1 cellular context compared by ENCODE assay signal in genomic region chr21:43864806-43865470, GRCh38.
TF ChIP-seq lines count a peak whose summit lies in the region.

Gene AGPAT3, plus strand, starts transcription at chr21:43865223. Its CDS starts 94,459 bp downstream, at chr21:43959682.

TF ChIP-seq in K562, 482 proteins besides CTCF, POLR2A, EP300 and RAD21 (continued from another document):
- TF ChIP-seq, protein P1, sequence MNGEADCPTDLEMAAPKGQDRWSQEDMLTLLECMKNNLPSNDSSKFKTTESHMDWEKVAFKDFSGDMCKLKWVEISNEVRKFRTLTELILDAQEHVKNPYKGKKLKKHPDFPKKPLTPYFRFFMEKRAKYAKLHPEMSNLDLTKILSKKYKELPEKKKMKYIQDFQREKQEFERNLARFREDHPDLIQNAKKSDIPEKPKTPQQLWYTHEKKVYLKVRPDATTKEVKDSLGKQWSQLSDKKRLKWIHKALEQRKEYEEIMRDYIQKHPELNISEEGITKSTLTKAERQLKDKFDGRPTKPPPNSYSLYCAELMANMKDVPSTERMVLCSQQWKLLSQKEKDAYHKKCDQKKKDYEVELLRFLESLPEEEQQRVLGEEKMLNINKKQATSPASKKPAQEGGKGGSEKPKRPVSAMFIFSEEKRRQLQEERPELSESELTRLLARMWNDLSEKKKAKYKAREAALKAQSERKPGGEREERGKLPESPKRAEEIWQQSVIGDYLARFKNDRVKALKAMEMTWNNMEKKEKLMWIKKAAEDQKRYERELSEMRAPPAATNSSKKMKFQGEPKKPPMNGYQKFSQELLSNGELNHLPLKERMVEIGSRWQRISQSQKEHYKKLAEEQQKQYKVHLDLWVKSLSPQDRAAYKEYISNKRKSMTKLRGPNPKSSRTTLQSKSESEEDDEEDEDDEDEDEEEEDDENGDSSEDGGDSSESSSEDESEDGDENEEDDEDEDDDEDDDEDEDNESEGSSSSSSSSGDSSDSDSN (IDR thresholded peaks at IDR 0.05; ENCODE audit: borderline replicate concordance in 1 of 2, low read depth in 2 of 2, low read length in 2 of 2): peak in 1 of 2 experiments; percentile 30; a peak in 2 of 4 replicates
- TF ChIP-seq SAFB (IDR thresholded peaks at IDR 0.05; ENCODE audit: borderline replicate concordance, low read depth, low read length) (0 out of 2 replicates have a peak, but pooled peaks have one; percentile 27), VEZF1 (CRISPR knock-in tag; IDR thresholded peaks at IDR 0.05) (peak; percentile 92), CEBPG (CRISPR knock-in tag; IDR thresholded peaks at IDR 0.05) (no peak), CEBPG (tag; conservative IDR thresholded peaks at IDR 0.05 in 1 of 2, IDR thresholded peaks at IDR 0.05 in 1 of 2) (no peak), E2F6 (IDR thresholded peaks at IDR 0.05; ENCODE audit: borderline replicate concordance in 1 of 2, extremely low read depth in 1 of 2, insufficient read depth in 1 of 2, insufficient read length in 1 of 2, low read depth in 1 of 2, low read length in 1 of 2, poor library complexity in 1 of 2, severe bottlenecking in 1 of 2) (peak in 1 of 2 experiments; percentile 84), GABPA (tag; conservative IDR thresholded peaks at IDR 0.05; ENCODE audit: low read depth) (peak; percentile 90), ZNF395 (CRISPR knock-in tag; IDR thresholded peaks at IDR 0.05) (peak; percentile 68; the same call in 1 of the 2 replicates), ZFX (CRISPR knock-in tag; IDR thresholded peaks at IDR 0.05) (no peak), SIN3A (IDR thresholded peaks at IDR 0.05; ENCODE audit: borderline replicate concordance in 2 of 2, control insufficient read depth in 1 of 2, low read depth in 2 of 2, low read length in 2 of 2) (0 out of 4 replicates have a peak, but pooled peaks of 1 of the 2 experiments have one; percentile 9), CSDE1 (IDR thresholded peaks at IDR 0.05) (no peak), ZNF639 (CRISPR knock-in tag; conservative IDR thresholded peaks at IDR 0.05 in 1 of 2, IDR thresholded peaks at IDR 0.05 in 1 of 2) (0 out of 4 replicates have a peak, but pooled peaks of 1 of the 2 experiments have one; percentile 31), CREM (IDR thresholded peaks at IDR 0.05; ENCODE audit: low read depth) (peak; percentile 62), NR2C2 (CRISPR knock-in tag; IDR thresholded peaks at IDR 0.05) (no peak), NR2C2 (tag; IDR thresholded peaks at IDR 0.05) (peak; percentile 86), YY1 (IDR thresholded peaks at IDR 0.05; ENCODE audit: borderline replicate concordance in 1 of 3, control insufficient read depth in 1 of 3, extremely low read depth in 1 of 3, insufficient read depth in 3 of 3, insufficient read length in 1 of 3, insufficient replicate concordance in 2 of 3, low read depth in 1 of 3, low read length in 2 of 3) (peak in 1 of 3 experiments; percentile 6), ZNF740 (CRISPR knock-in tag; IDR thresholded peaks at IDR 0.05) (no peak), ZNF740 (tag; IDR thresholded peaks at IDR 0.05) (peak in 1 of 2 experiments; percentile 15; a peak in 1 of 4 replicates), ZNF263 (CRISPR knock-in tag; IDR thresholded peaks at IDR 0.05; ENCODE audit: borderline replicate concordance) (0 out of 2 replicates have a peak, but pooled peaks have one; percentile 2), SMARCB1 (IDR thresholded peaks at IDR 0.05; ENCODE audit: insufficient read length, low read depth) (no peak), ATF7 (IDR thresholded peaks at IDR 0.05) (no peak)
- TF ChIP-seq, protein P2, sequence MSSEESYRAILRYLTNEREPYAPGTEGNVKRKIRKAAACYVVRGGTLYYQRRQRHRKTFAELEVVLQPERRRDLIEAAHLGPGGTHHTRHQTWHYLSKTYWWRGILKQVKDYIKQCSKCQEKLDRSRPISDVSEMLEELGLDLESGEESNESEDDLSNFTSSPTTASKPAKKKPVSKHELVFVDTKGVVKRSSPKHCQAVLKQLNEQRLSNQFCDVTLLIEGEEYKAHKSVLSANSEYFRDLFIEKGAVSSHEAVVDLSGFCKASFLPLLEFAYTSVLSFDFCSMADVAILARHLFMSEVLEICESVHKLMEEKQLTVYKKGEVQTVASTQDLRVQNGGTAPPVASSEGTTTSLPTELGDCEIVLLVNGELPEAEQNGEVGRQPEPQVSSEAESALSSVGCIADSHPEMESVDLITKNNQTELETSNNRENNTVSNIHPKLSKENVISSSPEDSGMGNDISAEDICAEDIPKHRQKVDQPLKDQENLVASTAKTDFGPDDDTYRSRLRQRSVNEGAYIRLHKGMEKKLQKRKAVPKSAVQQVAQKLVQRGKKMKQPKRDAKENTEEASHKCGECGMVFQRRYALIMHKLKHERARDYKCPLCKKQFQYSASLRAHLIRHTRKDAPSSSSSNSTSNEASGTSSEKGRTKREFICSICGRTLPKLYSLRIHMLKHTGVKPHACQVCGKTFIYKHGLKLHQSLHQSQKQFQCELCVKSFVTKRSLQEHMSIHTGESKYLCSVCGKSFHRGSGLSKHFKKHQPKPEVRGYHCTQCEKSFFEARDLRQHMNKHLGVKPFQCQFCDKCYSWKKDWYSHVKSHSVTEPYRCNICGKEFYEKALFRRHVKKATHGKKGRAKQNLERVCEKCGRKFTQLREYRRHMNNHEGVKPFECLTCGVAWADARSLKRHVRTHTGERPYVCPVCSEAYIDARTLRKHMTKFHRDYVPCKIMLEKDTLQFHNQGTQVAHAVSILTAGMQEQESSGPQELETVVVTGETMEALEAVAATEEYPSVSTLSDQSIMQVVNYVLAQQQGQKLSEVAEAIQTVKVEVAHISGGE (CRISPR knock-in tag; IDR thresholded peaks at IDR 0.05): peak in 1 of 3 experiments; percentile 83; a peak in 2 of 6 replicates
- TF ChIP-seq, protein P3, sequence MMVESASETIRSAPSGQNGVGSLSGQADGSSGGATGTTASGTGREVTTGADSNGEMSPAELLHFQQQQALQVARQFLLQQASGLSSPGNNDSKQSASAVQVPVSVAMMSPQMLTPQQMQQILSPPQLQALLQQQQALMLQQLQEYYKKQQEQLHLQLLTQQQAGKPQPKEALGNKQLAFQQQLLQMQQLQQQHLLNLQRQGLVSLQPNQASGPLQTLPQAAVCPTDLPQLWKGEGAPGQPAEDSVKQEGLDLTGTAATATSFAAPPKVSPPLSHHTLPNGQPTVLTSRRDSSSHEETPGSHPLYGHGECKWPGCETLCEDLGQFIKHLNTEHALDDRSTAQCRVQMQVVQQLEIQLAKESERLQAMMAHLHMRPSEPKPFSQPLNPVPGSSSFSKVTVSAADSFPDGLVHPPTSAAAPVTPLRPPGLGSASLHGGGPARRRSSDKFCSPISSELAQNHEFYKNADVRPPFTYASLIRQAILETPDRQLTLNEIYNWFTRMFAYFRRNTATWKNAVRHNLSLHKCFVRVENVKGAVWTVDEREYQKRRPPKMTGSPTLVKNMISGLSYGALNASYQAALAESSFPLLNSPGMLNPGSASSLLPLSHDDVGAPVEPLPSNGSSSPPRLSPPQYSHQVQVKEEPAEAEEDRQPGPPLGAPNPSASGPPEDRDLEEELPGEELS (CRISPR knock-in tag; IDR thresholded peaks at IDR 0.05; ENCODE audit: borderline replicate concordance): no peak
